ENCODE assay signal across 9 cellular contexts in the genomic region with DNA sequence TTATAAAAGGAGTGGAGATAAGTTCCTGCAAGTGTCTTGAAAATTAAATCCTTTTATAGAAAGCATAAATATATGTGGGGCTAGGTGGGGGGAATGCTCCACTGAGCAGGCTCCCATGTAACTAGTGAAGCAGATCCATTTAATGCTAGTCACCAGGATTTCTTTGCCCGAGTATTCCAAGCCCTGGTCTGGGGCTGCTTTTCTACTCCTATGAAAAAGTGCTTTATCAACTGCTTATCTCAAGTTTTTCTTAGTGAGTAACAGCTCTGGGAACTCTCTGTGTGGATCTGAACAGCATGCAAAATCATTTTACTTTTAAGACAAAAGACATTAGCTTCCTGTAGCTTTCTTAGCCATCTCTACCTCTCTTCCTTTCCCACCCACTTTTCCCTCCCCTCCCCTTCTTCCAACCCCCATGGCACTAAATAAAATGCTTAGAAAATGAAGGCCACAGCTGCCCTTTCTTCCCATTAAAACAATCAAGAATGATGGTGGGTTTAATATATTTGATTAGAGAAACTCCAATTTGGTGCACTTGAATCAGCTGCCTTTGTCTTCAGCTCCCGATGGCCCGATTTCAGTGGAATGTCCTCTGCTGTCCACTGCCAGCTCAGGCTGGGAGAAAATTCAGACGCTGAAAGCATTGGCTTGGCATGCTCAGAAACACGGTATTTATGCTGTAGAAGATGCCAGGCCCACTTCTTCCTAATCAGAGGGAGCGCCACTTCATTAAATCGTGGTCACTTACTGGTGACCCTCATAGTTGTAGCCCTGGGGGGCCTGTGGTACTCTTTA.
DNase-seq lines count a peak whose midpoint lies in the region; ATAC-seq, FAIRE-seq and TF ChIP-seq lines count a peak whose summit lies in the region.
"Had no signal": no experiment of that assay in that cellular context is flagged by ENCODE, and none has a peak within 500 bp of the region (broad histone marks: within the 10 kb centered on the region; RNA-seq: fewer than 3 reads in every experiment).

No MANE protein-coding gene starts in this region.

- peaks cover 53% of the 10 kb centered on the region for H3K4me1 ChIP-seq in endothelial cell of umbilical vein (ENCODE audit: control insufficient read depth, extremely low read depth, insufficient read depth, low read length)
- peaks cover 11 to 12% of the 10 kb centered on the region in 2 donors for H3K4me1 ChIP-seq in uterus
- H3K4me1 ChIP-seq in ovary (ENCODE audit: insufficient read depth) = peaks cover 8% of the 10 kb centered on the region

- H4K20me1 ChIP-seq in endothelial cell of umbilical vein (replicated peaks; ENCODE audit: control insufficient read depth, extremely low read depth, insufficient read depth, low read length) = no peaks in the 10 kb centered on the region

- peak overlapping the region; percentile 68 for H3K9ac ChIP-seq in endothelial cell of umbilical vein (replicated peaks; ENCODE audit: extremely low read depth, insufficient read depth, low read length)

- peak overlapping the region; percentile 77 for H3K27ac Mint-ChIP-seq in activated naive CD4-positive, alpha-beta T cell treated with anti-CD3 and anti-CD28 coated beads, Interleukin-2, amount 50 U/mL, for 24 hours
- H3K27ac Mint-ChIP-seq in naive thymus-derived CD8-positive, alpha-beta T cell = peak overlapping the region; percentile 92 to 99 (median 98)

- no TSS peak for BruUV-seq in endothelial cell of umbilical vein (replicated peaks; lab: Mats Ljungman, UMichigan)

- no peaks in the 10 kb centered on the region for H3K9me3 Mint-ChIP-seq in activated naive CD4-positive, alpha-beta T cell treated with anti-CD3 and anti-CD28 coated beads, Interleukin-2, amount 50 U/mL, for 24 hours
- peaks cover 0 to 2% (median 0%) of the 10 kb centered on the region in 9 donors for H3K9me3 Mint-ChIP-seq in naive thymus-derived CD8-positive, alpha-beta T cell

- no peaks in the 10 kb centered on the region for H3K36me3 ChIP-seq in endothelial cell of umbilical vein (ENCODE audit: control insufficient read depth in 2 of 2, extremely low read depth in 1 of 2, insufficient read depth in 2 of 2, low read length in 2 of 2)
- H3K36me3 ChIP-seq in uterus = no peaks in the 10 kb centered on the region
- H3K36me3 ChIP-seq in ovary = no peaks in the 10 kb centered on the region

- H3K27me3 ChIP-seq in endothelial cell of umbilical vein (ENCODE audit: control insufficient read depth in 2 of 2, insufficient read depth in 2 of 2, low read length in 2 of 2) (no peaks in the 10 kb centered on the region), uterus (no peaks in the 10 kb centered on the region), ovary (no peaks in the 10 kb centered on the region)

- no peak for ATAC-seq in naive thymus-derived CD8-positive, alpha-beta T cell
- ATAC-seq in HG03469 (IDR thresholded peaks at IDR 0.05; ENCODE audit: unreplicated experiment) (no peak), HG02973 (IDR thresholded peaks at IDR 0.05; ENCODE audit: unreplicated experiment) (no peak)

- H2AFZ ChIP-seq in endothelial cell of umbilical vein (ENCODE audit: low read depth, low read length) = peak overlapping the region; percentile 83

- intact Hi-C loops in endothelial cell of umbilical vein (cut with micrococcal nuclease) = loop anchor here (2.0 to 5.0 kb wide), 4 partner anchors 35 to 314 kb away; no protein-coding TSS in a partner anchor
- intact Hi-C loops in uterus (cut with DNase I; ENCODE audit: low total_unique reads) = no loop called here
- intact Hi-C loops in ovary (cut with DNase I) = no loop called here

- TF ChIP-seq CTCF in endothelial cell of umbilical vein (IDR thresholded peaks at IDR 0.05; ENCODE audit: extremely low read depth in 1 of 2, insufficient read depth in 1 of 2, low read depth in 1 of 2, low read length in 2 of 2) = no peak
- no peak for TF ChIP-seq CTCF in uterus (IDR thresholded peaks at IDR 0.05)
- no peak for TF ChIP-seq CTCF in ovary (IDR thresholded peaks at IDR 0.05)

- no peaks in the 10 kb centered on the region for H3K27me3 Mint-ChIP-seq in activated naive CD4-positive, alpha-beta T cell treated with anti-CD3 and anti-CD28 coated beads, Interleukin-2, amount 50 U/mL, for 24 hours
- peaks cover 0 to 1% (median 0%) of the 10 kb centered on the region in 5 donors for H3K27me3 Mint-ChIP-seq in naive thymus-derived CD8-positive, alpha-beta T cell

- no peaks in the 10 kb centered on the region for H3K9me1 ChIP-seq in endothelial cell of umbilical vein (replicated peaks; ENCODE audit: control insufficient read depth, extremely low read depth, insufficient read depth, low read length)

- no peaks in the 10 kb centered on the region for H3K79me2 ChIP-seq in endothelial cell of umbilical vein (ENCODE audit: control insufficient read depth, insufficient read depth, low read length)

- FAIRE-seq in endothelial cell of umbilical vein (lab: Jason Lieb, UNC) = peak; percentile 38

- WGBS in ovary, 3 donors = 39 to 47% (median 41%) methylated on average over 7 of the region's 7 CpGs

- peak overlapping the region; percentile 47 for H3K4me2 ChIP-seq in endothelial cell of umbilical vein (ENCODE audit: insufficient read depth, low read length)

- peaks cover 84% of the 10 kb centered on the region for H3K4me1 Mint-ChIP-seq in activated naive CD4-positive, alpha-beta T cell treated with anti-CD3 and anti-CD28 coated beads, Interleukin-2, amount 50 U/mL, for 24 hours
- peaks cover 51 to 88% (median 80%) of the 10 kb centered on the region in 4 donors for H3K4me1 Mint-ChIP-seq in naive thymus-derived CD8-positive, alpha-beta T cell

- POLR2A ChIA-PET in endothelial cell of umbilical vein (lab: Charles Lee) = interaction anchor here (1.6 kb wide), 1 partner anchor 160 kb away, joined by 3 read pairs; no protein-coding TSS in a partner anchor
- POLR2A ChIA-PET in naive thymus-derived CD8-positive, alpha-beta T cell (lab: Charles Lee) = interaction anchor here (0.5 to 2.7 kb wide), 10 partner anchors 9 to 1082 kb away, joined by 3 to 24 read pairs (median 4); no protein-coding TSS in a partner anchor

- H3K36me3 Mint-ChIP-seq in activated naive CD4-positive, alpha-beta T cell treated with anti-CD3 and anti-CD28 coated beads, Interleukin-2, amount 50 U/mL, for 24 hours = no peaks in the 10 kb centered on the region
- H3K36me3 Mint-ChIP-seq in naive thymus-derived CD8-positive, alpha-beta T cell = peaks cover 0 to 4% (median 0%) of the 10 kb centered on the region in 3 donors

- no peaks in the 10 kb centered on the region for H3K9me3 ChIP-seq in endothelial cell of umbilical vein (replicated peaks; ENCODE audit: control insufficient read depth, insufficient read depth, low read length)
- no peaks in the 10 kb centered on the region for H3K9me3 ChIP-seq in uterus
- H3K9me3 ChIP-seq in ovary = no peaks in the 10 kb centered on the region

- H3K4me3 ChIP-seq in endothelial cell of umbilical vein (replicated peaks in 1 of 3; ENCODE audit: insufficient read depth in 1 of 3, low read depth in 1 of 3, low read length in 3 of 3) (no peak overlapping the region), uterus (no peak overlapping the region), ovary (no peak overlapping the region)
- H3K4me3 ChIP-seq: SK-N-MC had no signal

- DNase-seq in activated naive CD4-positive, alpha-beta T cell treated with Interleukin-2 at 50 U/mL for 16 hours = no peak
- DNase-seq in endothelial cell of umbilical vein (ENCODE audit: low read depth, low spot score) (no peak), uterus (no peak), ovary (no peak)
- no peak for DNase-seq in naive thymus-derived CD8-positive, alpha-beta T cell

- TF ChIP-seq EP300 in ovary (IDR thresholded peaks at IDR 0.05) = no peak

- dilution Hi-C loops in endothelial cell of umbilical vein (cut with MboI; ENCODE audit: extremely low pct_ligation_motif_present, low sequenced_read_pairs) = no loop called here

- TF ChIP-seq POLR2A in endothelial cell of umbilical vein (IDR thresholded peaks at IDR 0.05; ENCODE audit: low read depth, low read length) = no peak
- TF ChIP-seq POLR2A in uterus (IDR thresholded peaks at IDR 0.05) = no peak
- no peak for TF ChIP-seq POLR2A in ovary (IDR thresholded peaks at IDR 0.05)

- H3K27ac ChIP-seq in endothelial cell of umbilical vein (ENCODE audit: insufficient read depth, low read depth, low read length) (peak overlapping the region; percentile 85), uterus (peak overlapping the region; percentile 83), ovary (peak overlapping the region in 1 of 2 donors; percentile 37)
- H3K27ac ChIP-seq: SK-N-MC had no signal

- CTCF ChIA-PET in endothelial cell of umbilical vein (lab: Charles Lee) = interaction anchor here (0.9 to 2.8 kb wide), 12 partner anchors 11 to 491 kb away, joined by 3 to 12 read pairs (median 3); no protein-coding TSS in a partner anchor

- H3K4me3 Mint-ChIP-seq in activated naive CD4-positive, alpha-beta T cell treated with anti-CD3 and anti-CD28 coated beads, Interleukin-2, amount 50 U/mL, for 24 hours = peak overlapping the region; percentile 45
- peak overlapping the region; percentile 36 to 84 (median 80) for H3K4me3 Mint-ChIP-seq in naive thymus-derived CD8-positive, alpha-beta T cell

TF ChIP-seq in endothelial cell of umbilical vein, 7 proteins besides CTCF, POLR2A, EP300 and RAD21:
- TF ChIP-seq MYC (IDR thresholded peaks at IDR 0.05; ENCODE audit: low read depth, low read length) = no peak
- TF ChIP-seq GATA2 (IDR thresholded peaks at IDR 0.05; ENCODE audit: insufficient read depth, insufficient read length, low read depth, low read length) = no peak
- TF ChIP-seq, protein P1, sequence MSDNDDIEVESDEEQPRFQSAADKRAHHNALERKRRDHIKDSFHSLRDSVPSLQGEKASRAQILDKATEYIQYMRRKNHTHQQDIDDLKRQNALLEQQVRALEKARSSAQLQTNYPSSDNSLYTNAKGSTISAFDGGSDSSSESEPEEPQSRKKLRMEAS (IDR thresholded peaks at IDR 0.05; ENCODE audit: insufficient read depth, insufficient read length) = no peak
- TF ChIP-seq JUN (IDR thresholded peaks at IDR 0.05; ENCODE audit: borderline replicate concordance, insufficient read depth, insufficient read length, low read depth) = no peak
- no peak for TF ChIP-seq POLR2AphosphoS5 (IDR thresholded peaks at IDR 0.05; ENCODE audit: insufficient read depth, low read depth, low read length)
- no peak for TF ChIP-seq EZH2 (IDR thresholded peaks at IDR 0.05; ENCODE audit: borderline replicate concordance, low read depth, low read length, severe bottlenecking)
- no peak for TF ChIP-seq FOS (IDR thresholded peaks at IDR 0.05; ENCODE audit: borderline replicate concordance, insufficient read depth, low read length)
TF ChIP-seq in endothelial cell of umbilical vein: peak in this region for 0.
